ENCODE assay signal across 27 cellular contexts in the genomic region with DNA sequence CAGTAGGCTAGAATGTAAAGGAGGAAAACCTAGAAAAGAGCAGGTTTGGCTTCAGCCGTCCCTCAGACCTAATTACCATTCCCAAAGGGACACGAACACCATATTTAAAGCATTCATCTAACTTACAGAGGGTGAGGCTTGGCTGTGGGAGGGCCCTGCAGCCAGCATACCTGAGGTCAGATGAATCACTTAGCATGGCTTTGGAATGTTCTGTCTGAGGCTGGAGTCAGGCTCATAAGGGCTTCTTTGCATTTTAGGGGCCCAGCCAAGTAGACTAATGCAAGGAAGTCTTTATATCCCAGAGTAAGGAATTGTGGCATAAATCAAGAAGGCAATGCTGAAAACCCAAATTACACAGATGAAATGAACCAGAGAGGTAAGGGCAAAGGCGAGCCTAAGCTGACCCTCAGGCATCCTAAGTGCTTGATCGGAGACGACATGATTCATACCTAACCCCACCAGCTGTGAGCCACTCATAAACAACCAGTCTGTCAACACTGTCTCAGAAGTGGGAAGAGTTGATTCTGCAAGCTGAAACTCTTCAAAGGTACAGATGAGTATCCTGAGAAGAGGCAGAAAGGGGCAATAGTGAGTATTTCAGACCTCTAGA.
DNase-seq lines count a peak whose midpoint lies in the region; ATAC-seq and TF ChIP-seq lines count a peak whose summit lies in the region.
"Had no signal": no experiment of that assay in that cellular context is flagged by ENCODE, and none has a peak within 500 bp of the region (broad histone marks: within the 10 kb centered on the region; RNA-seq: fewer than 3 reads in every experiment).

No MANE protein-coding gene starts in this region.

- BruUV-seq in mammary epithelial cell (replicated peaks; lab: Mats Ljungman, UMichigan) = no TSS peak

- no peaks in the 10 kb centered on the region for H3K36me3 ChIP-seq in mammary epithelial cell (ENCODE audit: insufficient read depth, low read length)
- H3K36me3 ChIP-seq: cardiac muscle cell, SJSA1, WERI-Rb-1 had no signal

- no peaks in the 10 kb centered on the region for H3K79me2 ChIP-seq in mammary epithelial cell (ENCODE audit: insufficient read depth, low read length)

- no peak for ATAC-seq in HG02884 (IDR thresholded peaks at IDR 0.05; ENCODE audit: unreplicated experiment)
- ATAC-seq in right cardiac atrium = no peak
- ATAC-seq in activated CD4-positive, CD25-positive, alpha-beta regulatory T cell treated with anti-CD3 and anti-CD28 coated beads, Interleukin-2, amount 50 U/mL, for 24 hours = no peak
- ATAC-seq: HCT116; natural killer cell; stimulated activated naive B cell treated with anti-CD40 and anti-IgM and Interleukin-4, amounts not matched to agents 10 μg/mL and 1 μg/mL and 100 μg/mL, for 72 hours had no signal

- H2AFZ ChIP-seq in mammary epithelial cell (ENCODE audit: low read depth, low read length) = no peak overlapping the region

- peaks cover 2% of the 10 kb centered on the region for H3K9me3 ChIP-seq in mammary epithelial cell (replicated peaks; ENCODE audit: insufficient read depth, low read length)
- H3K9me3 ChIP-seq in right cardiac atrium (ENCODE audit: control insufficient read depth, low read length) = no peaks in the 10 kb centered on the region

- dilution Hi-C loops in mammary epithelial cell (cut with HindIII; ENCODE audit: low sequenced_read_pairs) = no loop called here

- peaks cover 8% of the 10 kb centered on the region for H3K4me1 Mint-ChIP-seq in glutamatergic neuron (ENCODE audit: low read depth, unreplicated experiment)
- H3K4me1 Mint-ChIP-seq: activated CD4-positive, alpha-beta T cell treated with anti-CD3 and anti-CD28 coated beads, Interleukin-2, amount 10 ng/mL, durations not matched to agents 24 days and 14 days; activated naive CD4-positive, alpha-beta T cell treated with anti-CD3 and anti-CD28 coated beads, Interleukin-2, amount 50 U/mL, for 24 hours; CD4-positive, alpha-beta memory T cell; natural killer cell; stimulated activated naive B cell treated with anti-CD40 and anti-IgM and Interleukin-4, amounts not matched to agents 10 μg/mL and 1 μg/mL and 100 μg/mL, for 72 hours had no signal

- H3K4me3 Mint-ChIP-seq in glutamatergic neuron (ENCODE audit: unreplicated experiment) = no peak overlapping the region
- H3K4me3 Mint-ChIP-seq: activated CD4-positive, alpha-beta T cell treated with anti-CD3 and anti-CD28 coated beads, Interleukin-2, amount 10 ng/mL, durations not matched to agents 24 days and 14 days; activated naive CD4-positive, alpha-beta T cell treated with anti-CD3 and anti-CD28 coated beads, Interleukin-2, amount 50 U/mL, for 24 hours; CD4-positive, alpha-beta memory T cell; natural killer cell; stimulated activated naive B cell treated with anti-CD40 and anti-IgM and Interleukin-4, amounts not matched to agents 10 μg/mL and 1 μg/mL and 100 μg/mL, for 72 hours; type B pancreatic cell had no signal

- intact Hi-C loops in mammary epithelial cell (cut with micrococcal nuclease) = no loop called here
- intact Hi-C loops in right cardiac atrium (cut with DNase I) = no loop called here

- in situ Hi-C loops in mammary epithelial cell (cut with MboI; ENCODE audit: low sequenced_read_pairs in 2 of 2) = no loop called here

- peaks cover 3% of the 10 kb centered on the region for H3K27me3 Mint-ChIP-seq in glutamatergic neuron (ENCODE audit: unreplicated experiment)
- H3K27me3 Mint-ChIP-seq: activated CD4-positive, alpha-beta T cell treated with anti-CD3 and anti-CD28 coated beads, Interleukin-2, amount 10 ng/mL, durations not matched to agents 24 days and 14 days; activated naive CD4-positive, alpha-beta T cell treated with anti-CD3 and anti-CD28 coated beads, Interleukin-2, amount 50 U/mL, for 24 hours; CD4-positive, alpha-beta memory T cell; stimulated activated naive B cell treated with anti-CD40 and anti-IgM and Interleukin-4, amounts not matched to agents 10 μg/mL and 1 μg/mL and 100 μg/mL, for 72 hours; type B pancreatic cell had no signal

- H3K36me3 Mint-ChIP-seq in glutamatergic neuron (ENCODE audit: unreplicated experiment) = no peaks in the 10 kb centered on the region
- H3K36me3 Mint-ChIP-seq: activated naive CD4-positive, alpha-beta T cell treated with anti-CD3 and anti-CD28 coated beads, Interleukin-2, amount 50 U/mL, for 24 hours; CD4-positive, alpha-beta memory T cell; natural killer cell; stimulated activated naive B cell treated with anti-CD40 and anti-IgM and Interleukin-4, amounts not matched to agents 10 μg/mL and 1 μg/mL and 100 μg/mL, for 72 hours; type B pancreatic cell had no signal

- CTCF ChIA-PET in mammary epithelial cell (lab: Charles Lee; ENCODE audit: low non-redundant PET) = no interaction called here

- no peak overlapping the region for H3K9ac ChIP-seq in mammary epithelial cell (ENCODE audit: insufficient read depth, low read length)

- peaks cover 3% of the 10 kb centered on the region for H3K9me3 Mint-ChIP-seq in glutamatergic neuron (ENCODE audit: unreplicated experiment)
- H3K9me3 Mint-ChIP-seq: activated naive CD4-positive, alpha-beta T cell treated with anti-CD3 and anti-CD28 coated beads, Interleukin-2, amount 50 U/mL, for 24 hours; type B pancreatic cell had no signal

- DNase-seq in NCI-H82 (lab: John Stamatoyannopoulos, UW) (peak; percentile 30), NCI-H82 treated with DMSO at 0.1 percent for 48 hours (lab: John Stamatoyannopoulos, UW; ENCODE audit: unreplicated experiment) (no peak), mammary epithelial cell (peak; percentile 1), left kidney (ENCODE audit: low read depth, low spot score) (peak; percentile 81), glutamatergic neuron (no peak), right cardiac atrium (no peak)
- DNase-seq: activated CD4-positive, alpha-beta T cell treated with anti-CD3 and anti-CD28 coated beads, Interleukin-2, amount 10 ng/mL, durations not matched to agents 24 days and 14 days; AML-193; amniotic stem cell; CD4-positive, alpha-beta memory T cell; EL; Kasumi-1; natural killer cell; NCI-H146; NCI-H446; RPMI8226; stimulated activated naive B cell treated with anti-CD40 and anti-IgM and Interleukin-4, amounts not matched to agents 10 μg/mL and 1 μg/mL and 100 μg/mL, for 72 hours; substantia nigra; T1000; WERI-Rb-1 had no signal

- no peaks in the 10 kb centered on the region for H3K27me3 ChIP-seq in mammary epithelial cell (ENCODE audit: insufficient read depth, low read length)
- no peaks in the 10 kb centered on the region for H3K27me3 ChIP-seq in right cardiac atrium (ENCODE audit: control insufficient read depth, insufficient read depth)
- H3K27me3 ChIP-seq: cardiac muscle cell, SJSA1 had no signal

- H3K4me3 ChIP-seq in mammary epithelial cell (replicated peaks in 1 of 3; ENCODE audit: insufficient read depth in 1 of 3, low read depth in 2 of 3, low read length in 3 of 3) (no peak overlapping the region), right cardiac atrium (ENCODE audit: low read length) (no peak overlapping the region)
- H3K4me3 ChIP-seq: cardiac muscle cell, SJSA1 had no signal

- 63% methylated on average over 3 of the region's 5 CpGs for WGBS in mammary epithelial cell (ENCODE audit: low coverage, missing lambda C conversion rate)
- 62% methylated on average over 5 of the region's 5 CpGs for WGBS in right cardiac atrium

- TF ChIP-seq CTCF in mammary epithelial cell (conservative IDR thresholded peaks at IDR 0.05 in 1 of 2, IDR thresholded peaks at IDR 0.05 in 1 of 2; ENCODE audit: extremely low read depth in 1 of 2, insufficient read depth in 1 of 2, low read depth in 1 of 2, low read length in 2 of 2) = no peak
- no peak for TF ChIP-seq CTCF in glutamatergic neuron (IDR thresholded peaks at IDR 0.05; ENCODE audit: partially characterized antibody, unreplicated experiment)

- H3K4me2 ChIP-seq in mammary epithelial cell (ENCODE audit: insufficient read depth, low read depth, low read length) = no peak overlapping the region

- H3K4me1 ChIP-seq in mammary epithelial cell (ENCODE audit: insufficient read depth, low read length) (no peaks in the 10 kb centered on the region), right cardiac atrium (ENCODE audit: control insufficient read depth, insufficient read depth, low read length) (no peaks in the 10 kb centered on the region)
- H3K4me1 ChIP-seq: SJSA1 had no signal

- H3K27ac ChIP-seq in mammary epithelial cell (ENCODE audit: insufficient read depth, low read depth, low read length) (no peak overlapping the region), right cardiac atrium (ENCODE audit: low read length) (no peak overlapping the region)
- H3K27ac ChIP-seq: cardiac muscle cell, SJSA1, WERI-Rb-1 had no signal

- no peak overlapping the region for H3K27ac Mint-ChIP-seq in glutamatergic neuron (ENCODE audit: unreplicated experiment)
- H3K27ac Mint-ChIP-seq: activated CD4-positive, alpha-beta T cell treated with anti-CD3 and anti-CD28 coated beads, Interleukin-2, amount 10 ng/mL, durations not matched to agents 24 days and 14 days; activated naive CD4-positive, alpha-beta T cell treated with anti-CD3 and anti-CD28 coated beads, Interleukin-2, amount 50 U/mL, for 24 hours; natural killer cell; stimulated activated naive B cell treated with anti-CD40 and anti-IgM and Interleukin-4, amounts not matched to agents 10 μg/mL and 1 μg/mL and 100 μg/mL, for 72 hours; type B pancreatic cell had no signal

- H4K20me1 ChIP-seq in mammary epithelial cell (ENCODE audit: insufficient read depth, low read length) = no peaks in the 10 kb centered on the region

Comparison
In these comparisons a context has a peak if more than half of its experiments do, and no peak if none do; other contexts are left out.
1. DNase-seq: peak in NCI-H82 (single experiment), mammary epithelial cell (single experiment) and left kidney (single experiment); none in NCI-H82 treated with DMSO at 0.1 percent for 48 hours (single experiment), glutamatergic neuron (single experiment) and right cardiac atrium (0 of 3).